8 cellular contexts compared by ENCODE assay signal in the genomic region with DNA sequence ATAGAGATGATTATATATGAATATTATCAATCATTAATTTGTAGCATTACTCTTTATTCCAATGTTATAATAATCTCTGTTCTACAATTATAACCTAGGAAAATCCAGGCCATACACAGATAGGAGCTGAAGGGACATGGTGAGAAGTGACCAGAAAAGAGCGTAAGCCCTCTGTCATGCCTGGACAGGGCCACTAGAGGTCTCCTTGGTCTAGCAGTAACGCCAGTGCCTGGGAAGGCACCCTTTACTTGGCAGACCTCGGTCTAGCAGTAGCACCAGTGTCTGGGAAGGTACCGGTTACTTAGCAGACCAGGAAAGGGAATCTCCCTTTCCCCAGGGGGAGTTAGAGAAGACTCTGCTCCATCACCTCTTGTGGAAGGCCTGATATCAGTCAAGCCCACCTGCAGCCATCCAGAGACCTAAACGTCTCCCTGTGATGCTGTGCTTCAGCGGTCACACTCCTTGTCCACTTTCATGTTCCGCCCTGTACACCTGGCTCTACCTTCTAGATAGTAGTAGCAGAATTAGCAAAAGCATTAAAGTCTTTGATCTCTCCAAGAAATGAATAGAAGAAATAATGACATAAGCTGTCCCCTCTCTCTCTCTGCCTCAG.
A peak's percentile ranks its signal among the peaks of the same experiment; 100 is the strongest.
DNase-seq lines count a peak whose midpoint lies in the region; ATAC-seq and TF ChIP-seq lines count a peak whose summit lies in the region.

No MANE protein-coding gene starts in this region.

- TF ChIP-seq CTCF in DOHH2 (IDR thresholded peaks at IDR 0.05; ENCODE audit: low read depth, low read length, poor library complexity, severe bottlenecking) (peak; percentile 53), OCI-LY7 (conservative IDR thresholded peaks at IDR 0.05; ENCODE audit: low read length) (peak; percentile 73)

- H3K4me1 ChIP-seq in DOHH2 (ENCODE audit: control insufficient read depth, low read length) (no peaks in the 10 kb centered on the region), OCI-LY7 (ENCODE audit: insufficient read depth, low read length, poor library complexity, severe bottlenecking) (no peaks in the 10 kb centered on the region)

- no peak overlapping the region for H2AFZ ChIP-seq in OCI-LY7 (ENCODE audit: low read length)

- CTCF ChIA-PET in OCI-LY7 (lab: Charles Lee; ENCODE audit: unreplicated experiment): no interaction called here

- no peaks in the 10 kb centered on the region for H3K79me2 ChIP-seq in DOHH2 (ENCODE audit: control insufficient read depth, low read length)
- no peaks in the 10 kb centered on the region for H3K79me2 ChIP-seq in OCI-LY7 (ENCODE audit: insufficient read depth, low read depth, low read length)

- H4K20me1 ChIP-seq in DOHH2 (ENCODE audit: control insufficient read depth, insufficient read depth, low read depth, low read length): no peaks in the 10 kb centered on the region
- no peaks in the 10 kb centered on the region for H4K20me1 ChIP-seq in OCI-LY7 (ENCODE audit: insufficient read depth, low read length)

- H3K9me3 ChIP-seq in DOHH2 (ENCODE audit: control insufficient read depth, insufficient read depth, low read length) (no peaks in the 10 kb centered on the region), OCI-LY7 (ENCODE audit: low read length) (no peaks in the 10 kb centered on the region)

- H3K4me2 ChIP-seq in DOHH2 (ENCODE audit: low read length): no peak overlapping the region
- no peak overlapping the region for H3K4me2 ChIP-seq in OCI-LY7 (ENCODE audit: low read length)

- H3K36me3 ChIP-seq in DOHH2 (ENCODE audit: control insufficient read depth, low read length) (no peaks in the 10 kb centered on the region), OCI-LY7 (ENCODE audit: insufficient read depth, low read length) (no peaks in the 10 kb centered on the region)

- intact Hi-C loops in OCI-LY7 (cut with micrococcal nuclease; ENCODE audit: unreplicated experiment): loop anchor here (10.0 kb wide), 1 partner anchor 964 kb away; no protein-coding TSS in a partner anchor

- no peak overlapping the region for H3K27ac ChIP-seq in DOHH2 (ENCODE audit: low read depth, low read length)
- H3K27ac ChIP-seq in OCI-LY7 (ENCODE audit: low read depth, low read length, poor library complexity, severe bottlenecking): no peak overlapping the region

- H3K9me2 ChIP-seq in DOHH2 (replicated peaks; ENCODE audit: control insufficient read depth, low read length) (no peaks in the 10 kb centered on the region), OCI-LY7 (ENCODE audit: insufficient read depth, low read length) (no peaks in the 10 kb centered on the region)

- BruUV-seq in OCI-LY7 (replicated peaks; lab: Mats Ljungman, UMichigan): no TSS peak

- no peaks in the 10 kb centered on the region for H3F3A ChIP-seq in DOHH2 (ENCODE audit: control insufficient read depth, insufficient read depth)

- peak; percentile 39 for DNase-seq in OCI-LY7 (ENCODE audit: low spot score)
- peak; percentile 15 to 48 for DNase-seq in dermis microvascular lymphatic vessel endothelial cell (ENCODE audit: low read depth in 2 of 2)
- DNase-seq in myocyte (ENCODE audit: low read depth): peak; percentile 66
- DNase-seq in NCI-H1694 treated with DMSO at 0.1 percent for 48 hours (lab: John Stamatoyannopoulos, UW): no peak
- no peak for DNase-seq in NCI-H2107 (lab: John Stamatoyannopoulos, UW)

- H3K4me3 ChIP-seq in DOHH2 (ENCODE audit: low read length) (no peak overlapping the region), OCI-LY7 (ENCODE audit: low read depth, low read length, poor library complexity, severe bottlenecking) (no peak overlapping the region)

- peak; percentile 95 for ATAC-seq in GM19328 (IDR thresholded peaks at IDR 0.05; ENCODE audit: unreplicated experiment)
- ATAC-seq in HG03108 (IDR thresholded peaks at IDR 0.05; ENCODE audit: unreplicated experiment): peak; percentile 80

- POLR2A ChIA-PET in OCI-LY7 (lab: Charles Lee): no interaction called here

- H3K27me3 ChIP-seq in DOHH2 (ENCODE audit: control insufficient read depth, low read length): no peaks in the 10 kb centered on the region

Comparison
In these comparisons a context has a peak if more than half of its experiments do, and no peak if none do; other contexts are left out.
1. DNase-seq: peak in OCI-LY7 (single experiment), dermis microvascular lymphatic vessel endothelial cell (2 of 2) and myocyte (single experiment); none in NCI-H1694 treated with DMSO at 0.1 percent for 48 hours (single experiment) and NCI-H2107 (single experiment).